ENCODE assay signal across 1 cellular context in genomic region chr11:11871991-11872401, GRCh38.
TF ChIP-seq lines count a peak whose summit lies in the region.

No MANE protein-coding gene starts in this region.

TF ChIP-seq in WTC11, 78 proteins besides CTCF, POLR2A, EP300 and RAD21 (continued from another document):
- TF ChIP-seq SP1 (CRISPR knock-in tag; conservative IDR thresholded peaks at IDR 0.05) (no peak), TP53 (CRISPR knock-in tag; IDR thresholded peaks at IDR 0.05) (no peak), MLX (CRISPR knock-in tag; IDR thresholded peaks at IDR 0.05) (no peak), FOXP1 (CRISPR knock-in tag; IDR thresholded peaks at IDR 0.05; ENCODE audit: borderline replicate concordance) (no peak)
